17 cellular contexts compared by ENCODE assay signal in genomic region chr10:57015187-57015586, GRCh38.
A peak's percentile ranks its signal among the peaks of the same experiment; 100 is the strongest.
DNase-seq lines count a peak whose midpoint lies in the region; TF ChIP-seq lines count a peak whose summit lies in the region.
"Had no signal": no experiment of that assay in that cellular context is flagged by ENCODE, and none has a peak within 500 bp of the region (broad histone marks: within the 10 kb centered on the region; RNA-seq: fewer than 3 reads in every experiment).

No MANE protein-coding gene starts in this region.

- H3F3A ChIP-seq in smooth muscle cell (ENCODE audit: low read depth) = no peaks in the 10 kb centered on the region

- H4K20me1 ChIP-seq in smooth muscle cell (ENCODE audit: low read depth) = no peaks in the 10 kb centered on the region

- H3K27ac ChIP-seq in cardiac muscle cell (peak overlapping the region; percentile 49), right atrium auricular region (peak overlapping the region; percentile 0 to 3), smooth muscle cell (ENCODE audit: low read depth) (no peak overlapping the region)
- H3K27ac ChIP-seq: A549, KMS-11, SJCRH30 had no signal

- H3K4me1 ChIP-seq in cardiac muscle cell (ENCODE audit: low read depth) (peaks cover 15% of the 10 kb centered on the region), right atrium auricular region (peaks cover 0 to 6% of the 10 kb centered on the region in 2 donors), smooth muscle cell (ENCODE audit: low read depth) (no peaks in the 10 kb centered on the region)
- H3K4me1 ChIP-seq: A549, SJCRH30 had no signal

- H2AFZ ChIP-seq in smooth muscle cell (ENCODE audit: low read depth) = no peak overlapping the region

- H3K27me3 ChIP-seq in cardiac muscle cell (no peaks in the 10 kb centered on the region), right atrium auricular region (no peaks in the 10 kb centered on the region), smooth muscle cell (ENCODE audit: low read depth) (peaks cover 4% of the 10 kb centered on the region)
- H3K27me3 ChIP-seq: SJCRH30 had no signal

- DNase-seq in NCI-H510A treated with DMSO at 0.1 percent for 48 hours (lab: John Stamatoyannopoulos, UW) (peak; percentile 1), NCI-H510A (lab: John Stamatoyannopoulos, UW) (no peak), NCI-H69 (lab: John Stamatoyannopoulos, UW) (peak; percentile 79), cardiac muscle cell (ENCODE audit: low read depth in 1 of 2, low spot score in 1 of 2) (no peak), right atrium auricular region (ENCODE audit: low spot score) (no peak), EL (no peak), GM13976 (ENCODE audit: low spot score) (no peak), smooth muscle cell (lab: John Stamatoyannopoulos, UW; ENCODE audit: unreplicated experiment) (no peak)
- DNase-seq: DND-41; IMR-90; NCI-H2107; NCI-H2227 treated with DMSO at 0.1 percent for 48 hours; NK-92 treated with Interleukin-12 subunit alpha and Interleukin-12 subunit beta, amount 100 ng/mL, for 24 hours; SJCRH30; T-helper 1 cell had no signal

- H3K79me2 ChIP-seq in smooth muscle cell (ENCODE audit: low read depth) = no peaks in the 10 kb centered on the region

- WGBS in smooth muscle cell (ENCODE audit: low lambda C conversion rate) = 95% methylated on average over 7 of the region's 8 CpGs

- in situ Hi-C loops in GM13976 (cut with MboI; ENCODE audit: low sequenced_read_pairs, unreplicated experiment) = no loop called here

- H3K36me3 ChIP-seq in cardiac muscle cell (no peaks in the 10 kb centered on the region), right atrium auricular region (no peaks in the 10 kb centered on the region), smooth muscle cell (ENCODE audit: low read depth) (no peaks in the 10 kb centered on the region)
- H3K36me3 ChIP-seq: SJCRH30 had no signal

- H3K4me3 ChIP-seq in cardiac muscle cell = no peak overlapping the region
- peak overlapping the region in 1 of 2 donors; percentile 30 for H3K4me3 ChIP-seq in right atrium auricular region
- no peak overlapping the region for H3K4me3 ChIP-seq in smooth muscle cell
- H3K4me3 ChIP-seq: A549, SJCRH30 had no signal

- no peak overlapping the region for H3K4me2 ChIP-seq in smooth muscle cell
- H3K4me2 ChIP-seq: A549, KMS-11 had no signal

- H3K9ac ChIP-seq in smooth muscle cell (ENCODE audit: low read depth) = no peak overlapping the region
- H3K9ac ChIP-seq: KMS-11 had no signal

- no peak for TF ChIP-seq CTCF in cardiac muscle cell (IDR thresholded peaks at IDR 0.05; ENCODE audit: low read depth, low read length)
- no peak for TF ChIP-seq CTCF in right atrium auricular region (IDR thresholded peaks at IDR 0.05)
- TF ChIP-seq CTCF in GM13976 (IDR thresholded peaks at IDR 0.05; ENCODE audit: borderline replicate concordance, control extremely low read depth, extremely low read depth, insufficient read depth, missing control alignments) = no peak
- TF ChIP-seq CTCF in smooth muscle cell (IDR thresholded peaks at IDR 0.05; ENCODE audit: borderline replicate concordance, insufficient read depth, poor library complexity, severe bottlenecking) = no peak

- H3K9me3 ChIP-seq in cardiac muscle cell (ENCODE audit: low read depth) (no peaks in the 10 kb centered on the region), right atrium auricular region (no peaks in the 10 kb centered on the region), smooth muscle cell (replicated peaks; ENCODE audit: low read depth) (no peaks in the 10 kb centered on the region)
- H3K9me3 ChIP-seq: A549, SJCRH30 had no signal

Comparison
In these comparisons a context has a peak if more than half of its experiments do, and no peak if none do; other contexts are left out.
1. DNase-seq: peak in NCI-H510A treated with DMSO at 0.1 percent for 48 hours (single experiment) and NCI-H69 (single experiment); none in NCI-H510A (single experiment), cardiac muscle cell (0 of 2), right atrium auricular region (single experiment), EL (single experiment), GM13976 (single experiment) and smooth muscle cell (single experiment).